ENCODE assay signal across 7 cellular contexts in the genomic region with DNA sequence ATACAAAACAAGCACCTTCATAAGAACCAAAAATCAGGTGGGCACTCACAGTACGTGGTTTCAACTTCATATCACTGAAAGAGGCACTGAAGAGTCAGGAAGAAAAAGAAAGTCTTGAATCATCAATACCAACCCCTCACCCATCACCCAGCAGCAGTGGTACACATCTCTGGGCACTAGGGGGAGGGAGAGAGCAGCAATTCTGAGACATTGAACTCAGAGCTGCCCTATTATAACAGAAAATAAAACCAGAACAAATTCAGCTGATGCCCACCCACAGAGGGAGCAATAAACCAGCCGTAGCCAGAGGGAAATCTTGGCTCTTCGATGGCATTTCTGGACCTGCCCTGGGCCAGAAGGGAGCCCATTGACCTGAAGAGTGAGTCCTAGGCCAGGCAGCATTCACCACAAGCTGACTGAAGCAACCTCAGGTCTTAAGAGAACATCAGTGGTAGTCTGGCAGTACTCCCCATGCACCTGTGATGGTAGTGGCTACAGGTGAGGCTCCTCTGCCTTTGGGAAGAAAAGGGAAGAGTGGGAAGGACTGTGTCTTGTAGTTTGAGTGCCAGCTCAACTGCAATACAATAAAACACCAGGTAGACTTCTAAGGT. TPM values are rescaled to one million over a fixed set of nuclear protein-coding genes. Genes with fewer than 3 reads are reported as not detected.
DNase-seq lines count a peak whose midpoint lies in the region; ATAC-seq and TF ChIP-seq lines count a peak whose summit lies in the region.

No MANE protein-coding gene starts in this region.

- CTCF ChIA-PET in naive thymus-derived CD4-positive, alpha-beta T cell (lab: Charles Lee), result interaction anchor here (0.6 to 1.6 kb wide), 6 partner anchors 9 to 44 kb away, joined by 3 to 4 read pairs (median 3); a partner anchor contains a TSS

- H3K4me1 Mint-ChIP-seq in naive thymus-derived CD4-positive, alpha-beta T cell, result peaks cover 0 to 2% (median 0%) of the 10 kb centered on the region in 7 donors
- no peaks in the 10 kb centered on the region for H3K4me1 Mint-ChIP-seq in stimulated activated memory B cell treated with anti-CD40 and anti-IgM and Interleukin-4, amounts not matched to agents 10 μg/mL and 1 μg/mL and 100 μg/mL, for 72 hours

- peaks cover 0 to 55% (median 20%) of the 10 kb centered on the region in 11 donors for H3K9me3 Mint-ChIP-seq in naive thymus-derived CD4-positive, alpha-beta T cell
- peaks cover 17% of the 10 kb centered on the region for H3K9me3 Mint-ChIP-seq in stimulated activated memory B cell treated with anti-CD40 and anti-IgM and Interleukin-4, amounts not matched to agents 10 μg/mL and 1 μg/mL and 100 μg/mL, for 72 hours

- no peak overlapping the region for H3K4me3 Mint-ChIP-seq in naive thymus-derived CD4-positive, alpha-beta T cell
- no peak overlapping the region for H3K4me3 Mint-ChIP-seq in stimulated activated memory B cell treated with anti-CD40 and anti-IgM and Interleukin-4, amounts not matched to agents 10 μg/mL and 1 μg/mL and 100 μg/mL, for 72 hours

- peaks cover 0 to 4% (median 0%) of the 10 kb centered on the region in 3 experiments for H3K9me3 ChIP-seq in naive thymus-derived CD4-positive, alpha-beta T cell (ENCODE audit: control insufficient read depth in 2 of 3, low read length in 3 of 3)

- intact Hi-C loops in naive thymus-derived CD4-positive, alpha-beta T cell (cut with micrococcal nuclease), result loop anchor here (1.0 to 5.0 kb wide), 6 partner anchors 43 to 1046 kb away; a partner anchor contains a TSS

- H3K27ac Mint-ChIP-seq in naive thymus-derived CD4-positive, alpha-beta T cell, result no peak overlapping the region
- H3K27ac Mint-ChIP-seq in stimulated activated memory B cell treated with anti-CD40 and anti-IgM and Interleukin-4, amounts not matched to agents 10 μg/mL and 1 μg/mL and 100 μg/mL, for 72 hours, result no peak overlapping the region

- no peak overlapping the region for H3K27ac ChIP-seq in naive thymus-derived CD4-positive, alpha-beta T cell (ENCODE audit: low read depth, low read length)

- H3K36me3 Mint-ChIP-seq in naive thymus-derived CD4-positive, alpha-beta T cell, result peaks cover 0 to 17% (median 6%) of the 10 kb centered on the region in 5 donors
- peaks cover 8% of the 10 kb centered on the region for H3K36me3 Mint-ChIP-seq in stimulated activated memory B cell treated with anti-CD40 and anti-IgM and Interleukin-4, amounts not matched to agents 10 μg/mL and 1 μg/mL and 100 μg/mL, for 72 hours

- H3K27me3 ChIP-seq in naive thymus-derived CD4-positive, alpha-beta T cell (ENCODE audit: control insufficient read depth in 2 of 2, insufficient read depth in 2 of 2, low read length in 2 of 2), result no peaks in the 10 kb centered on the region

- DNase-seq in RKO (ENCODE audit: low spot score) (peak; percentile 20), cardiac fibroblast (ENCODE audit: low read depth in 2 of 2) (peak; percentile 64 to 71)
- peak in 7 of 9 donors; percentile 6 to 34 (median 16) for DNase-seq in naive thymus-derived CD4-positive, alpha-beta T cell

- peak; percentile 99 for ATAC-seq in GM21367 (IDR thresholded peaks at IDR 0.05; ENCODE audit: unreplicated experiment)
- peak; percentile 95 for ATAC-seq in HG03457 (IDR thresholded peaks at IDR 0.05; ENCODE audit: unreplicated experiment)
- peak; percentile 82 for ATAC-seq in naive thymus-derived CD4-positive, alpha-beta T cell
- no peak for ATAC-seq in stimulated activated memory B cell treated with anti-CD40 and anti-IgM and Interleukin-4, amounts not matched to agents 10 μg/mL and 1 μg/mL and 100 μg/mL, for 72 hours

- H3K27me3 Mint-ChIP-seq in naive thymus-derived CD4-positive, alpha-beta T cell, result peaks cover 0 to 33% (median 0%) of the 10 kb centered on the region in 5 donors
- H3K27me3 Mint-ChIP-seq in stimulated activated memory B cell treated with anti-CD40 and anti-IgM and Interleukin-4, amounts not matched to agents 10 μg/mL and 1 μg/mL and 100 μg/mL, for 72 hours, result peaks cover 29% of the 10 kb centered on the region

- POLR2A ChIA-PET in naive thymus-derived CD4-positive, alpha-beta T cell (lab: Charles Lee), result interaction anchor here (1.2 to 2.2 kb wide), 4 partner anchors 10 to 98 kb away, joined by 3 to 11 read pairs (median 4); a partner anchor contains a TSS

- peak; percentile 67 for TF ChIP-seq CTCF in GM12801 (IDR thresholded peaks at IDR 0.05; ENCODE audit: extremely low read depth, insufficient read length)
- TF ChIP-seq CTCF in cardiac fibroblast (IDR thresholded peaks at IDR 0.05; ENCODE audit: low read depth, low read length), result peak; percentile 92

- no peaks in the 10 kb centered on the region for H3K4me1 ChIP-seq in naive thymus-derived CD4-positive, alpha-beta T cell (ENCODE audit: control insufficient read depth in 2 of 2, insufficient read depth in 2 of 2, low read length in 2 of 2)

- no peaks in the 10 kb centered on the region for H3K36me3 ChIP-seq in naive thymus-derived CD4-positive, alpha-beta T cell (ENCODE audit: control insufficient read depth in 2 of 3, insufficient read depth in 3 of 3, low read length in 3 of 3)

- H3K4me3 ChIP-seq in cardiac fibroblast (replicated peaks in 1 of 2; ENCODE audit: low read depth in 2 of 2, low read length in 2 of 2), result no peak overlapping the region
- no peak overlapping the region for H3K4me3 ChIP-seq in naive thymus-derived CD4-positive, alpha-beta T cell (ENCODE audit: low read length)

RNA-seq across cellular contexts. Expression of a gene that starts 42.2 kb away (rescaled TPM):
- total RNA-seq in naive thymus-derived CD4-positive, alpha-beta T cell, result under 1 TPM in 4 of 5 experiments, not detected in 1; 0.10 to 0.97 (median 0.40) TPM
- polyA plus RNA-seq in naive thymus-derived CD4-positive, alpha-beta T cell, result under 1 TPM in 1 of 2 donors, not detected in 1; 0.19 TPM

Comparison
In these comparisons a context has a peak if more than half of its experiments do, and no peak if none do; other contexts are left out.
1. DNase-seq: peak in every context shown above with its lines; median percentile 68 in cardiac fibroblast; 20 in RKO; 16 in naive thymus-derived CD4-positive, alpha-beta T cell.